1 cellular context compared by ENCODE assay signal in the genomic region with DNA sequence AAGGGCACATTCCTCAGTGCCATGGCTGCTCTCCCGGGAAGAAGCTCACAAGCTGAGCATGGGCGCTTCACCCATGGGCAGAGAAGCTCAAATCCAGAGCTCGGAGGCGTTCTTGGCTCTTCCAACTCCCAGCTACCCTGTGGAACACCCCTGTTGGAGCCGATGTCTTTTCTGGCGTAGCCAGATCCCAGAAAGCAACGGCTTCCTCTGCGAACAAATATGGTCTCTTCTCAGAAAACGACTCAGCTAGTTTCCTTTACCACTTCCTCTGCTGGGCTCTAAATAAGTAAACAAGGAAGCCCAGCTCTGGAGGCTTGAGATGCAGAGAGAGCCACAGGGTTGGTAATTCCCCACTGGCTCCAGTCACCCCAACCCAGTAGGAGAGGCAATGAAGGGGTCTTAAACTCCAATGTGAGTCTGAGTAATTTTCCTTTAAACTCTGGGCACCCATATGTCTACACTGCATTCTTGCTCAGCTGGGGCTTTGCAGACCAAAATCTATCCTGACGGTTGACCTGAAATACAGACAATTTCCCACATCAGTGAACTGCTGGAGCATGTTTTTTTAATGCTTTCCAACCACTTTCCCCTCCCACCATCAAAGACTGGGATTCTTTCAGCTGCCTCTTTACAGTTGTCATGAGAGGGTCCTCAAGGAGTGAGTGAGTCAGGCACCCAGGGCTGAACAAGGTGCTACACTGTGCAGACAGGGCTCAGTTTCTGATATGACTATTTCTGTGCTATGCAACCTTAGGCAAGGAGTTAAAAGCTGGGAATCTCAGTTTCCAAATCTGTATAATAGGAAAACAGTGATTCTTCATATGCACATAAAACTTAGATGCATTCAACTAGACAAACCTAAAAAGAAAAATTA.
TF ChIP-seq lines count a peak whose summit lies in the region.

A gene (minus strand): TSS at position 189 of the 874 bp plus-strand sequence. CDS start 166 bp downstream, at position 23.

TF ChIP-seq in GM12878, 131 proteins besides CTCF, POLR2A, EP300 and RAD21 (continued from another document and continues in another):
- TF ChIP-seq, protein P1, sequence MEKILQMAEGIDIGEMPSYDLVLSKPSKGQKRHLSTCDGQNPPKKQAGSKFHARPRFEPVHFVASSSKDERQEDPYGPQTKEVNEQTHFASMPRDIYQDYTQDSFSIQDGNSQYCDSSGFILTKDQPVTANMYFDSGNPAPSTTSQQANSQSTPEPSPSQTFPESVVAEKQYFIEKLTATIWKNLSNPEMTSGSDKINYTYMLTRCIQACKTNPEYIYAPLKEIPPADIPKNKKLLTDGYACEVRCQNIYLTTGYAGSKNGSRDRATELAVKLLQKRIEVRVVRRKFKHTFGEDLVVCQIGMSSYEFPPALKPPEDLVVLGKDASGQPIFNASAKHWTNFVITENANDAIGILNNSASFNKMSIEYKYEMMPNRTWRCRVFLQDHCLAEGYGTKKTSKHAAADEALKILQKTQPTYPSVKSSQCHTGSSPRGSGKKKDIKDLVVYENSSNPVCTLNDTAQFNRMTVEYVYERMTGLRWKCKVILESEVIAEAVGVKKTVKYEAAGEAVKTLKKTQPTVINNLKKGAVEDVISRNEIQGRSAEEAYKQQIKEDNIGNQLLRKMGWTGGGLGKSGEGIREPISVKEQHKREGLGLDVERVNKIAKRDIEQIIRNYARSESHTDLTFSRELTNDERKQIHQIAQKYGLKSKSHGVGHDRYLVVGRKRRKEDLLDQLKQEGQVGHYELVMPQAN (conservative IDR thresholded peaks at IDR 0.05): no peak
- TF ChIP-seq, protein P2, sequence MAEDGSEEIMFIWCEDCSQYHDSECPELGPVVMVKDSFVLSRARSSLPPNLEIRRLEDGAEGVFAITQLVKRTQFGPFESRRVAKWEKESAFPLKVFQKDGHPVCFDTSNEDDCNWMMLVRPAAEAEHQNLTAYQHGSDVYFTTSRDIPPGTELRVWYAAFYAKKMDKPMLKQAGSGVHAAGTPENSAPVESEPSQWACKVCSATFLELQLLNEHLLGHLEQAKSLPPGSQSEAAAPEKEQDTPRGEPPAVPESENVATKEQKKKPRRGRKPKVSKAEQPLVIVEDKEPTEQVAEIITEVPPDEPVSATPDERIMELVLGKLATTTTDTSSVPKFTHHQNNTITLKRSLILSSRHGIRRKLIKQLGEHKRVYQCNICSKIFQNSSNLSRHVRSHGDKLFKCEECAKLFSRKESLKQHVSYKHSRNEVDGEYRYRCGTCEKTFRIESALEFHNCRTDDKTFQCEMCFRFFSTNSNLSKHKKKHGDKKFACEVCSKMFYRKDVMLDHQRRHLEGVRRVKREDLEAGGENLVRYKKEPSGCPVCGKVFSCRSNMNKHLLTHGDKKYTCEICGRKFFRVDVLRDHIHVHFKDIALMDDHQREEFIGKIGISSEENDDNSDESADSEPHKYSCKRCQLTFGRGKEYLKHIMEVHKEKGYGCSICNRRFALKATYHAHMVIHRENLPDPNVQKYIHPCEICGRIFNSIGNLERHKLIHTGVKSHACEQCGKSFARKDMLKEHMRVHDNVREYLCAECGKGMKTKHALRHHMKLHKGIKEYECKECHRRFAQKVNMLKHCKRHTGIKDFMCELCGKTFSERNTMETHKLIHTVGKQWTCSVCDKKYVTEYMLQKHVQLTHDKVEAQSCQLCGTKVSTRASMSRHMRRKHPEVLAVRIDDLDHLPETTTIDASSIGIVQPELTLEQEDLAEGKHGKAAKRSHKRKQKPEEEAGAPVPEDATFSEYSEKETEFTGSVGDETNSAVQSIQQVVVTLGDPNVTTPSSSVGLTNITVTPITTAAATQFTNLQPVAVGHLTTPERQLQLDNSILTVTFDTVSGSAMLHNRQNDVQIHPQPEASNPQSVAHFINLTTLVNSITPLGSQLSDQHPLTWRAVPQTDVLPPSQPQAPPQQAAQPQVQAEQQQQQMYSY (CRISPR knock-in tag; IDR thresholded peaks at IDR 0.05): no peak
- TF ChIP-seq ZSCAN29 (IDR thresholded peaks at IDR 0.05): no peak
- TF ChIP-seq EED (IDR thresholded peaks at IDR 0.05; ENCODE audit: low read depth): peak; percentile 43; the same call in 1 of the 2 replicates
- TF ChIP-seq GATAD2B (conservative IDR thresholded peaks at IDR 0.05; ENCODE audit: low read depth): peak; percentile 38; the same call in 1 of the 2 replicates
- TF ChIP-seq PML (IDR thresholded peaks at IDR 0.05; ENCODE audit: low read length): no peak
- TF ChIP-seq NFXL1 (IDR thresholded peaks at IDR 0.05; ENCODE audit: borderline replicate concordance): no peak
- TF ChIP-seq LARP7 (IDR thresholded peaks at IDR 0.05): 0 out of 2 replicates have a peak, but pooled peaks have one; percentile 59
- TF ChIP-seq, protein P3, sequence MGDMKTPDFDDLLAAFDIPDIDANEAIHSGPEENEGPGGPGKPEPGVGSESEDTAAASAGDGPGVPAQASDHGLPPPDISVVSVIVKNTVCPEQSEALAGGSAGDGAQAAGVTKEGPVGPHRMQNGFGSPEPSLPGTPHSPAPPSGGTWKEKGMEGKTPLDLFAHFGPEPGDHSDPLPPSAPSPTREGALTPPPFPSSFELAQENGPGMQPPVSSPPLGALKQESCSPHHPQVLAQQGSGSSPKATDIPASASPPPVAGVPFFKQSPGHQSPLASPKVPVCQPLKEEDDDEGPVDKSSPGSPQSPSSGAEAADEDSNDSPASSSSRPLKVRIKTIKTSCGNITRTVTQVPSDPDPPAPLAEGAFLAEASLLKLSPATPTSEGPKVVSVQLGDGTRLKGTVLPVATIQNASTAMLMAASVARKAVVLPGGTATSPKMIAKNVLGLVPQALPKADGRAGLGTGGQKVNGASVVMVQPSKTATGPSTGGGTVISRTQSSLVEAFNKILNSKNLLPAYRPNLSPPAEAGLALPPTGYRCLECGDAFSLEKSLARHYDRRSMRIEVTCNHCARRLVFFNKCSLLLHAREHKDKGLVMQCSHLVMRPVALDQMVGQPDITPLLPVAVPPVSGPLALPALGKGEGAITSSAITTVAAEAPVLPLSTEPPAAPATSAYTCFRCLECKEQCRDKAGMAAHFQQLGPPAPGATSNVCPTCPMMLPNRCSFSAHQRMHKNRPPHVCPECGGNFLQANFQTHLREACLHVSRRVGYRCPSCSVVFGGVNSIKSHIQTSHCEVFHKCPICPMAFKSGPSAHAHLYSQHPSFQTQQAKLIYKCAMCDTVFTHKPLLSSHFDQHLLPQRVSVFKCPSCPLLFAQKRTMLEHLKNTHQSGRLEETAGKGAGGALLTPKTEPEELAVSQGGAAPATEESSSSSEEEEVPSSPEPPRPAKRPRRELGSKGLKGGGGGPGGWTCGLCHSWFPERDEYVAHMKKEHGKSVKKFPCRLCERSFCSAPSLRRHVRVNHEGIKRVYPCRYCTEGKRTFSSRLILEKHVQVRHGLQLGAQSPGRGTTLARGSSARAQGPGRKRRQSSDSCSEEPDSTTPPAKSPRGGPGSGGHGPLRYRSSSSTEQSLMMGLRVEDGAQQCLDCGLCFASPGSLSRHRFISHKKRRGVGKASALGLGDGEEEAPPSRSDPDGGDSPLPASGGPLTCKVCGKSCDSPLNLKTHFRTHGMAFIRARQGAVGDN (IDR thresholded peaks at IDR 0.05): no peak
- TF ChIP-seq ASH2L (IDR thresholded peaks at IDR 0.05; ENCODE audit: borderline replicate concordance, low read depth): no peak
- no peak for TF ChIP-seq CBFB (IDR thresholded peaks at IDR 0.05; ENCODE audit: low read depth)
- no peak for TF ChIP-seq NRF1 (conservative IDR thresholded peaks at IDR 0.05; ENCODE audit: low read depth, low read length)
- TF ChIP-seq, protein P4, sequence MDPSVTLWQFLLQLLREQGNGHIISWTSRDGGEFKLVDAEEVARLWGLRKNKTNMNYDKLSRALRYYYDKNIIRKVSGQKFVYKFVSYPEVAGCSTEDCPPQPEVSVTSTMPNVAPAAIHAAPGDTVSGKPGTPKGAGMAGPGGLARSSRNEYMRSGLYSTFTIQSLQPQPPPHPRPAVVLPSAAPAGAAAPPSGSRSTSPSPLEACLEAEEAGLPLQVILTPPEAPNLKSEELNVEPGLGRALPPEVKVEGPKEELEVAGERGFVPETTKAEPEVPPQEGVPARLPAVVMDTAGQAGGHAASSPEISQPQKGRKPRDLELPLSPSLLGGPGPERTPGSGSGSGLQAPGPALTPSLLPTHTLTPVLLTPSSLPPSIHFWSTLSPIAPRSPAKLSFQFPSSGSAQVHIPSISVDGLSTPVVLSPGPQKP (IDR thresholded peaks at IDR 0.05; ENCODE audit: low read depth, low read length): peak; percentile 60; the same call in 1 of the 2 replicates
- no peak for TF ChIP-seq KLF5 (IDR thresholded peaks at IDR 0.05; ENCODE audit: partially characterized antibody)
- no peak for TF ChIP-seq POLR2AphosphoS2 (IDR thresholded peaks at IDR 0.05; ENCODE audit: low read depth, low read length)
- peak; percentile 65 for TF ChIP-seq IKZF1 (conservative IDR thresholded peaks at IDR 0.05)
- TF ChIP-seq, protein P5, sequence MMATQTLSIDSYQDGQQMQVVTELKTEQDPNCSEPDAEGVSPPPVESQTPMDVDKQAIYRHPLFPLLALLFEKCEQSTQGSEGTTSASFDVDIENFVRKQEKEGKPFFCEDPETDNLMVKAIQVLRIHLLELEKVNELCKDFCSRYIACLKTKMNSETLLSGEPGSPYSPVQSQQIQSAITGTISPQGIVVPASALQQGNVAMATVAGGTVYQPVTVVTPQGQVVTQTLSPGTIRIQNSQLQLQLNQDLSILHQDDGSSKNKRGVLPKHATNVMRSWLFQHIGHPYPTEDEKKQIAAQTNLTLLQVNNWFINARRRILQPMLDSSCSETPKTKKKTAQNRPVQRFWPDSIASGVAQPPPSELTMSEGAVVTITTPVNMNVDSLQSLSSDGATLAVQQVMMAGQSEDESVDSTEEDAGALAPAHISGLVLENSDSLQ (IDR thresholded peaks at IDR 0.05): no peak
- TF ChIP-seq TCF7 (IDR thresholded peaks at IDR 0.05; ENCODE audit: borderline replicate concordance): no peak
- 0 out of 2 replicates have a peak, but pooled peaks have one; percentile 8 for TF ChIP-seq POLR2AphosphoS5 (IDR thresholded peaks at IDR 0.05; ENCODE audit: low read length)
- TF ChIP-seq, protein P6, sequence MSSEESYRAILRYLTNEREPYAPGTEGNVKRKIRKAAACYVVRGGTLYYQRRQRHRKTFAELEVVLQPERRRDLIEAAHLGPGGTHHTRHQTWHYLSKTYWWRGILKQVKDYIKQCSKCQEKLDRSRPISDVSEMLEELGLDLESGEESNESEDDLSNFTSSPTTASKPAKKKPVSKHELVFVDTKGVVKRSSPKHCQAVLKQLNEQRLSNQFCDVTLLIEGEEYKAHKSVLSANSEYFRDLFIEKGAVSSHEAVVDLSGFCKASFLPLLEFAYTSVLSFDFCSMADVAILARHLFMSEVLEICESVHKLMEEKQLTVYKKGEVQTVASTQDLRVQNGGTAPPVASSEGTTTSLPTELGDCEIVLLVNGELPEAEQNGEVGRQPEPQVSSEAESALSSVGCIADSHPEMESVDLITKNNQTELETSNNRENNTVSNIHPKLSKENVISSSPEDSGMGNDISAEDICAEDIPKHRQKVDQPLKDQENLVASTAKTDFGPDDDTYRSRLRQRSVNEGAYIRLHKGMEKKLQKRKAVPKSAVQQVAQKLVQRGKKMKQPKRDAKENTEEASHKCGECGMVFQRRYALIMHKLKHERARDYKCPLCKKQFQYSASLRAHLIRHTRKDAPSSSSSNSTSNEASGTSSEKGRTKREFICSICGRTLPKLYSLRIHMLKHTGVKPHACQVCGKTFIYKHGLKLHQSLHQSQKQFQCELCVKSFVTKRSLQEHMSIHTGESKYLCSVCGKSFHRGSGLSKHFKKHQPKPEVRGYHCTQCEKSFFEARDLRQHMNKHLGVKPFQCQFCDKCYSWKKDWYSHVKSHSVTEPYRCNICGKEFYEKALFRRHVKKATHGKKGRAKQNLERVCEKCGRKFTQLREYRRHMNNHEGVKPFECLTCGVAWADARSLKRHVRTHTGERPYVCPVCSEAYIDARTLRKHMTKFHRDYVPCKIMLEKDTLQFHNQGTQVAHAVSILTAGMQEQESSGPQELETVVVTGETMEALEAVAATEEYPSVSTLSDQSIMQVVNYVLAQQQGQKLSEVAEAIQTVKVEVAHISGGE (CRISPR knock-in tag; IDR thresholded peaks at IDR 0.05): no peak
- no peak for TF ChIP-seq KAT2A (conservative IDR thresholded peaks at IDR 0.05; ENCODE audit: control insufficient read depth, low read depth, low read length)
- TF ChIP-seq ZNF384 (IDR thresholded peaks at IDR 0.05; ENCODE audit: borderline replicate concordance, low read depth, low read length): no peak
- TF ChIP-seq ATF7 (IDR thresholded peaks at IDR 0.05; ENCODE audit: low read depth): no peak
- TF ChIP-seq BMI1 (IDR thresholded peaks at IDR 0.05; ENCODE audit: borderline replicate concordance): no peak
- TF ChIP-seq, protein P7, sequence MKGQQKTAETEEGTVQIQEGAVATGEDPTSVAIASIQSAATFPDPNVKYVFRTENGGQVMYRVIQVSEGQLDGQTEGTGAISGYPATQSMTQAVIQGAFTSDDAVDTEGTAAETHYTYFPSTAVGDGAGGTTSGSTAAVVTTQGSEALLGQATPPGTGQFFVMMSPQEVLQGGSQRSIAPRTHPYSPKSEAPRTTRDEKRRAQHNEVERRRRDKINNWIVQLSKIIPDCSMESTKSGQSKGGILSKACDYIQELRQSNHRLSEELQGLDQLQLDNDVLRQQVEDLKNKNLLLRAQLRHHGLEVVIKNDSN (IDR thresholded peaks at IDR 0.05; ENCODE audit: borderline replicate concordance, extremely low read length, insufficient read depth, low read depth, low read length): no peak
- peak; percentile 85; the same call in 1 of the 2 replicates for TF ChIP-seq FOXK2 (IDR thresholded peaks at IDR 0.05)
- no peak for TF ChIP-seq SUZ12 (IDR thresholded peaks at IDR 0.05; ENCODE audit: unreplicated experiment)
- TF ChIP-seq, protein P8, sequence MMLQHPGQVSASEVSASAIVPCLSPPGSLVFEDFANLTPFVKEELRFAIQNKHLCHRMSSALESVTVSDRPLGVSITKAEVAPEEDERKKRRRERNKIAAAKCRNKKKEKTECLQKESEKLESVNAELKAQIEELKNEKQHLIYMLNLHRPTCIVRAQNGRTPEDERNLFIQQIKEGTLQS (IDR thresholded peaks at IDR 0.05; ENCODE audit: borderline replicate concordance, extremely low read depth, low read depth, low read length): no peak
- peak in 1 of 2 experiments; percentile 84; a peak in 2 of 4 replicates for TF ChIP-seq ETV6 (conservative IDR thresholded peaks at IDR 0.05 in 1 of 2, IDR thresholded peaks at IDR 0.05 in 1 of 2; ENCODE audit: borderline replicate concordance in 1 of 2, low read depth in 1 of 2)
- peak; percentile 35 to 48; a peak in 3 of 4 replicates for TF ChIP-seq IKZF2 (IDR thresholded peaks at IDR 0.05)
- TF ChIP-seq RFX5 (IDR thresholded peaks at IDR 0.05; ENCODE audit: low read depth, low read length): no peak
- no peak for TF ChIP-seq CREM (IDR thresholded peaks at IDR 0.05; ENCODE audit: low read depth)
- peak; percentile 29; the same call in 1 of the 2 replicates for TF ChIP-seq FOXM1 (IDR thresholded peaks at IDR 0.05; ENCODE audit: low read depth, low read length)
- TF ChIP-seq NFIC (IDR thresholded peaks at IDR 0.05; ENCODE audit: low read depth, low read length): no peak
- TF ChIP-seq TCF12 (IDR thresholded peaks at IDR 0.05; ENCODE audit: low read depth, low read length): no peak
- TF ChIP-seq HDAC2 (IDR thresholded peaks at IDR 0.05): no peak
- TF ChIP-seq YY1 (IDR thresholded peaks at IDR 0.05; ENCODE audit: low read depth, low read length): peak; percentile 58; the same call in 1 of the 2 replicates
- peak; percentile 33; the same call in 1 of the 2 replicates for TF ChIP-seq TAF1 (IDR thresholded peaks at IDR 0.05; ENCODE audit: borderline replicate concordance, low read depth, low read length)
- no peak for TF ChIP-seq TBL1XR1 (IDR thresholded peaks at IDR 0.05; ENCODE audit: low read depth, low read length)
- no peak; the same call in 1 of the 2 replicates for TF ChIP-seq SIN3A (IDR thresholded peaks at IDR 0.05; ENCODE audit: low read depth, low read length)
- peak; percentile 68 for TF ChIP-seq RUNX3 (IDR thresholded peaks at IDR 0.05; ENCODE audit: low read length)
- TF ChIP-seq SRF (IDR thresholded peaks at IDR 0.05; ENCODE audit: low read depth in 2 of 2, low read length in 2 of 2): peak in 1 of 2 experiments; percentile 72; a peak in 1 of 4 replicates
- no peak for TF ChIP-seq ZNF217 (IDR thresholded peaks at IDR 0.05)
- TF ChIP-seq ZNF24 (IDR thresholded peaks at IDR 0.05): no peak
- TF ChIP-seq HCFC1 (IDR thresholded peaks at IDR 0.05; ENCODE audit: low read length): no peak
